In genomic region chr17:50111687-50112655, GRCh38 we compare ENCODE assay signal across 12 cellular contexts. TPM values are rescaled to one million over a fixed set of nuclear protein-coding genes. Genes with fewer than 3 reads are reported as not detected.
DNase-seq lines count a peak whose midpoint lies in the region; ATAC-seq and TF ChIP-seq lines count a peak whose summit lies in the region.
"Had no signal": no experiment of that assay in that cellular context is flagged by ENCODE, and none has a peak within 500 bp of the region (broad histone marks: within the 10 kb centered on the region; RNA-seq: fewer than 3 reads in every experiment).

No MANE protein-coding gene starts in this region.

- peak overlapping the region; percentile 13 for H3K27ac Mint-ChIP-seq in endothelial cell (ENCODE audit: unreplicated experiment)
- H3K27ac Mint-ChIP-seq: activated CD8-positive, alpha-beta T cell treated with anti-CD3 and anti-CD28 coated beads for 36 hours had no signal

- no peak overlapping the region for H4K8ac ChIP-seq in mesendoderm (ENCODE audit: low read depth, low read length)

- no peak overlapping the region for H2BK5ac ChIP-seq in mesendoderm (ENCODE audit: low read length)

- H3K27ac ChIP-seq in mesendoderm (ENCODE audit: low read depth, low read length) (no peak overlapping the region), tibial nerve (peak overlapping the region; percentile 60 to 94 (median 83))

- no peaks in the 10 kb centered on the region for H3K9me3 ChIP-seq in tibial nerve

- no peak for ATAC-seq in GM18868 (IDR thresholded peaks at IDR 0.05; ENCODE audit: unreplicated experiment)
- ATAC-seq in GM21825 (IDR thresholded peaks at IDR 0.05; ENCODE audit: unreplicated experiment) = no peak
- ATAC-seq: activated CD8-positive, alpha-beta T cell treated with anti-CD3 and anti-CD28 coated beads for 36 hours had no signal

- no peak overlapping the region for H4K5ac ChIP-seq in mesendoderm (ENCODE audit: low read length)

- no peak overlapping the region for H2BK15ac ChIP-seq in mesendoderm (replicated peaks; ENCODE audit: low read depth)

- no peak overlapping the region for H3K4me2 ChIP-seq in mesendoderm (ENCODE audit: low read length)

- DNase-seq in NCI-H1694 treated with DMSO at 0.1 percent for 48 hours (lab: John Stamatoyannopoulos, UW) (peak; percentile 80), endothelial cell (ENCODE audit: low spot score) (no peak), mesendoderm (no peak), tibial nerve (ENCODE audit: low spot score in 2 of 2) (no peak), AG08396 (ENCODE audit: low spot score) (no peak), RKO (ENCODE audit: low spot score) (no peak)
- DNase-seq: activated CD8-positive, alpha-beta T cell treated with anti-CD3 and anti-CD28 coated beads for 36 hours; GF-D8; MV-4-11 had no signal

- no CpG with 5 or more reads among the region's 13 CpGs for WGBS in mesendoderm (ENCODE audit: extremely low coverage, insufficient coverage, low lambda C conversion rate)
- WGBS in tibial nerve, 2 donors = 46 to 57% methylated on average over 10 of the region's 13 CpGs

- no peak overlapping the region for H2BK120ac ChIP-seq in mesendoderm (ENCODE audit: low read depth, low read length)

- no peak overlapping the region for H2AK5ac ChIP-seq in mesendoderm (ENCODE audit: low read length)

- H3K36me3 ChIP-seq in mesendoderm (ENCODE audit: control insufficient read depth, insufficient read depth, low read length) (no peaks in the 10 kb centered on the region), tibial nerve (peaks cover 0 to 44% (median 0%) of the 10 kb centered on the region in 3 donors)

- TF ChIP-seq POLR2A in tibial nerve (IDR thresholded peaks at IDR 0.05) = peak in 1 of 2 donors; percentile 28

- no peak overlapping the region for H3K4me3 Mint-ChIP-seq in endothelial cell (ENCODE audit: unreplicated experiment)
- H3K4me3 Mint-ChIP-seq: activated CD8-positive, alpha-beta T cell treated with anti-CD3 and anti-CD28 coated beads for 36 hours had no signal

- H3K4me3 ChIP-seq in mesendoderm (ENCODE audit: low read length) (no peak overlapping the region), tibial nerve (no peak overlapping the region)

- H3K23ac ChIP-seq in mesendoderm (ENCODE audit: low read length) = no peak overlapping the region

- no peak overlapping the region for H3K18ac ChIP-seq in mesendoderm (ENCODE audit: low read length)

- TF ChIP-seq EP300 in tibial nerve (IDR thresholded peaks at IDR 0.05) = peak; percentile 17 to 74

- H3K4me1 ChIP-seq in mesendoderm (ENCODE audit: control insufficient read depth, low read depth, low read length) = peaks cover 2% of the 10 kb centered on the region
- peaks cover 0 to 34% (median 18%) of the 10 kb centered on the region in 4 donors for H3K4me1 ChIP-seq in tibial nerve

- H3K27me3 ChIP-seq in mesendoderm (ENCODE audit: insufficient read depth, low read length, poor library complexity) (no peaks in the 10 kb centered on the region), tibial nerve (peaks cover 0 to 16% of the 10 kb centered on the region in 2 donors)

- H3K4me1 Mint-ChIP-seq in endothelial cell (ENCODE audit: unreplicated experiment) = peaks cover 5% of the 10 kb centered on the region

- peaks cover 25% of the 10 kb centered on the region for H3K36me3 Mint-ChIP-seq in endothelial cell (ENCODE audit: low read depth, unreplicated experiment)

- H3K4ac ChIP-seq in mesendoderm (ENCODE audit: low read depth, low read length) = no peak overlapping the region

- H3K56ac ChIP-seq in mesendoderm (ENCODE audit: low read length) = peak overlapping the region; percentile 44

- H3K9ac ChIP-seq in mesendoderm (ENCODE audit: low read length) = peak overlapping the region; percentile 38

- TF ChIP-seq CTCF in endothelial cell (IDR thresholded peaks at IDR 0.05; ENCODE audit: unreplicated experiment) = no peak
- TF ChIP-seq CTCF in tibial nerve (IDR thresholded peaks at IDR 0.05) = peak in 1 of 5 experiments; percentile 3

- H3K79me2 ChIP-seq in mesendoderm (ENCODE audit: control insufficient read depth, insufficient read depth, low read length) = no peaks in the 10 kb centered on the region

- H3K79me1 ChIP-seq in mesendoderm (ENCODE audit: low read length) = no peaks in the 10 kb centered on the region

- H3K27me3 Mint-ChIP-seq in endothelial cell (ENCODE audit: unreplicated experiment) = peaks cover 16% of the 10 kb centered on the region

- no peaks in the 10 kb centered on the region for H3K9me3 Mint-ChIP-seq in endothelial cell (ENCODE audit: unreplicated experiment)
- H3K9me3 Mint-ChIP-seq: activated CD8-positive, alpha-beta T cell treated with anti-CD3 and anti-CD28 coated beads for 36 hours had no signal

RNA-seq across cellular contexts. Expression of gene PDK2, which starts 16.8 kb away (rescaled TPM):
- total RNA-seq in endothelial cell (ENCODE audit: unreplicated experiment) (37.1 TPM), tibial nerve (10 to 100 TPM; 37.9 to 77.7 (median 49.8) TPM)
- polyA plus RNA-seq in mesendoderm (2013, experiment 1 of 2) = 10.1 TPM
- polyA plus RNA-seq in mesendoderm (2013, experiment 2 of 2) = 11.8 TPM

RNA-seq across cellular contexts. Expression of gene SAMD14, which starts 18.0 kb away (rescaled TPM):
- total RNA-seq in endothelial cell (ENCODE audit: unreplicated experiment) = 82.0 TPM
- 1.2 TPM for polyA plus RNA-seq in mesendoderm (2013, experiment 1 of 2)
- 1.1 TPM for polyA plus RNA-seq in mesendoderm (2013, experiment 2 of 2)
- total RNA-seq in tibial nerve = 1 to 10 TPM in 2 of 4 donors, under 1 TPM in 2; 0.63 to 1.5 (median 1.1) TPM

RNA-seq across cellular contexts. Expression of gene PPP1R9B, which starts 38.5 kb away (rescaled TPM):
- 101 TPM for total RNA-seq in endothelial cell (ENCODE audit: unreplicated experiment)
- polyA plus RNA-seq in mesendoderm (2013, experiment 1 of 2) = 2.9 TPM
- 2.9 TPM for polyA plus RNA-seq in mesendoderm (2013, experiment 2 of 2)
- 10 to 100 TPM; 28.4 to 54.9 (median 36.9) TPM for total RNA-seq in tibial nerve

RNA-seq across cellular contexts. Expression of gene SGCA, which starts 53.8 kb away (rescaled TPM):
- total RNA-seq in endothelial cell (ENCODE audit: unreplicated experiment) (not detected), tibial nerve (1 to 10 TPM; 1.8 to 7.8 (median 4.9) TPM)
- polyA plus RNA-seq in mesendoderm (2013, experiment 1 of 2) = 0.07 TPM
- polyA plus RNA-seq in mesendoderm (2013, experiment 2 of 2) = 0.13 TPM
- total RNA-seq: RPMI7951 had no signal

RNA-seq across cellular contexts. Expression of gene ITGA3, which starts 56.1 kb away (rescaled TPM):
- total RNA-seq in endothelial cell (ENCODE audit: unreplicated experiment) (5.0 TPM), tibial nerve (10 to 100 TPM; 59.2 to 85.7 (median 69.1) TPM)
- polyA plus RNA-seq in mesendoderm (2013, experiment 1 of 2) = 13.0 TPM
- 13.2 TPM for polyA plus RNA-seq in mesendoderm (2013, experiment 2 of 2)

Comparison
In these comparisons a context has a peak if more than half of its experiments do, and no peak if none do; other contexts are left out.
1. RNA of gene SAMD14, which starts 18.0 kb away (total RNA-seq): 82.0 TPM in endothelial cell (single experiment); 0.63 to 1.5 TPM in tibial nerve; every median in the first group is over 10 times any median in the second.